18 cellular contexts compared by ENCODE assay signal in the genomic region with DNA sequence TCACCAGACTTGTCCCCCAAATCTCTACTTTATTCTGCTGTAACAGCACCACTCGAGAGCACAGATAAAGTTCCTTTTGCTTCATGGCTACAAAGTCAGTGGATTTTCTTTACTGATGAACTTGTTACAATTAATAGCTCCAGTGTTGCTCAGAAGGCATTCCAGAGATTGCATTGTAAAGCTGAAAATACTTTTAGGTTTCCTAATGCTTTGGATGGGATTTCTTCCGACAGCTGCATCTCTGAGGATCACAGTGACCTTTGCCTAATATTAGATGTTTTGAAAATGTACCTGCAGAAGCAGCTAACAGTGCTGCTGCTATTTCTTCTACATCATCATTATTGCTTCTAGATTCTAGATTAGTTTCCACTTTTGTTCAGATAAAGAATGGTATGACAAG. TPM values are rescaled to one million over a fixed set of nuclear protein-coding genes. Genes with fewer than 3 reads are reported as not detected.
A peak's percentile ranks its signal among the peaks of the same experiment; 100 is the strongest.
DNase-seq lines count a peak whose midpoint lies in the region; ATAC-seq and TF ChIP-seq lines count a peak whose summit lies in the region.
"Had no signal": no experiment of that assay in that cellular context is flagged by ENCODE, and none has a peak within 500 bp of the region (broad histone marks: within the 10 kb centered on the region; RNA-seq: fewer than 3 reads in every experiment).

No MANE protein-coding gene starts in this region.

- H2BK120ac ChIP-seq in trophoblast cell (ENCODE audit: insufficient read depth, low read length, poor library complexity): no peak overlapping the region

- H3K79me2 ChIP-seq in trophoblast cell (ENCODE audit: control insufficient read depth, insufficient read depth, low read length, poor library complexity): no peaks in the 10 kb centered on the region

- ATAC-seq in HG02678 (IDR thresholded peaks at IDR 0.05; ENCODE audit: unreplicated experiment): no peak
- ATAC-seq: CD8-positive, alpha-beta T cell; GM12878; GM23338 had no signal

- H3K79me1 ChIP-seq in trophoblast cell (ENCODE audit: low read length): no peaks in the 10 kb centered on the region

- H4K12ac ChIP-seq in trophoblast cell (ENCODE audit: low read depth, low read length): no peak overlapping the region

- no peak overlapping the region for H3K4me3 ChIP-seq in trophoblast cell (ENCODE audit: low read depth, low read length)
- H3K4me3 ChIP-seq in left ventricle myocardium inferior: no peak overlapping the region
- H3K4me3 ChIP-seq: GM12878, GM23338 had no signal

- H3K18ac ChIP-seq in trophoblast cell (ENCODE audit: low read length): no peak overlapping the region

- H2AFZ ChIP-seq in trophoblast cell (ENCODE audit: insufficient read depth, low read length, poor library complexity): no peak overlapping the region
- H2AFZ ChIP-seq: GM23338 had no signal

- no peak overlapping the region for H3K4ac ChIP-seq in trophoblast cell (ENCODE audit: low read depth, low read length)

- H3K4me2 ChIP-seq in trophoblast cell (ENCODE audit: low read length): no peak overlapping the region
- H3K4me2 ChIP-seq: GM23338 had no signal

- H3K36me3 ChIP-seq in trophoblast cell (ENCODE audit: control insufficient read depth in 1 of 2, insufficient read depth in 2 of 2, low read length in 2 of 2) (peaks cover 0 to 2% of the 10 kb centered on the region in 2 experiments), left ventricle myocardium inferior (peaks cover 34% of the 10 kb centered on the region)
- H3K36me3 ChIP-seq: BE2C had no signal

- no peak overlapping the region for H3K9ac ChIP-seq in trophoblast cell (ENCODE audit: low read length)

- H4K91ac ChIP-seq in trophoblast cell (ENCODE audit: low read depth, low read length): no peak overlapping the region

- intact Hi-C loops in left ventricle myocardium inferior (cut with micrococcal nuclease): no loop called here

- H3K9me3 ChIP-seq in trophoblast cell (ENCODE audit: insufficient read depth, low read depth, low read length): no peaks in the 10 kb centered on the region
- H3K9me3 ChIP-seq in left ventricle myocardium inferior (replicated peaks): no peaks in the 10 kb centered on the region
- H3K9me3 ChIP-seq: BE2C had no signal

- no peak overlapping the region for H2BK5ac ChIP-seq in trophoblast cell (ENCODE audit: low read depth, low read length, poor library complexity)

- no peak overlapping the region for H2AK5ac ChIP-seq in trophoblast cell (ENCODE audit: low read length)

- no peak overlapping the region for H2BK12ac ChIP-seq in trophoblast cell (ENCODE audit: low read length)

- DNase-seq in EH (ENCODE audit: low read depth) (peak; percentile 36), LHCN-M2 (ENCODE audit: low read depth) (peak; percentile 35), iris pigment epithelial cell (ENCODE audit: low read depth) (peak; percentile 16), trophoblast cell (peak; percentile 19 to 77), left ventricle myocardium inferior (no peak), NAMALWA (ENCODE audit: low spot score) (no peak), NCI-H2171 (lab: John Stamatoyannopoulos, UW) (no peak)
- DNase-seq: BE2C; CD8-positive, alpha-beta T cell; COR-L47; DMS53; H7 had no signal

- no peak for TF ChIP-seq CTCF in left ventricle myocardium inferior (IDR thresholded peaks at IDR 0.05; ENCODE audit: borderline replicate concordance)

- no peak overlapping the region for H3K14ac ChIP-seq in trophoblast cell (ENCODE audit: low read length)

- no CpG with 5 or more reads among the region's 2 CpGs for WGBS in trophoblast cell (ENCODE audit: extremely low coverage, insufficient coverage, insufficient read length)

- no peak overlapping the region for H3K23ac ChIP-seq in trophoblast cell (ENCODE audit: low read length)

- no peak overlapping the region for H3K27ac ChIP-seq in trophoblast cell (ENCODE audit: low read depth, low read length)
- H3K27ac ChIP-seq in left ventricle myocardium inferior (replicated peaks): no peak overlapping the region
- H3K27ac ChIP-seq: C4-2B had no signal

- H4K8ac ChIP-seq in trophoblast cell (ENCODE audit: low read depth, low read length): no peak overlapping the region

- H3K27me3 ChIP-seq in trophoblast cell (ENCODE audit: insufficient read depth, low read length) (no peaks in the 10 kb centered on the region), left ventricle myocardium inferior (ENCODE audit: low read depth) (no peaks in the 10 kb centered on the region)

- H3K4me1 ChIP-seq in trophoblast cell (ENCODE audit: control insufficient read depth in 1 of 2, insufficient read depth in 2 of 2, low read length in 2 of 2) (no peaks in the 10 kb centered on the region), left ventricle myocardium inferior (no peaks in the 10 kb centered on the region)
- H3K4me1 ChIP-seq: BE2C had no signal

RNA-seq across cellular contexts. Expression of a gene that starts 58.8 kb away (rescaled TPM):
- total RNA-seq in LHCN-M2 (2014; rRNA removed) (62.6 and 65.9 TPM in 2 replicates), left ventricle myocardium inferior (not detected)
- 47.1 TPM for polyA plus RNA-seq in LHCN-M2 (2012)
- polyA plus RNA-seq in trophoblast cell (2013): 1.6 and 1.8 TPM in 2 replicates
- total RNA-seq: G401, GM12878, HT1080 had no signal
- polyA plus RNA-seq: GM12878 had no signal

Comparison
In these comparisons a context has a peak if more than half of its experiments do, and no peak if none do; other contexts are left out.
1. DNase-seq: peak in EH (single experiment), LHCN-M2 (single experiment), iris pigment epithelial cell (single experiment) and trophoblast cell (2 of 2); none in left ventricle myocardium inferior (single experiment), NAMALWA (single experiment) and NCI-H2171 (single experiment).
2. RNA of a gene that starts 58.8 kb away (total RNA-seq): 62.6 to 65.9 TPM in LHCN-M2; not detected in left ventricle myocardium inferior (single experiment); every median in the first group is over 10 times any median in the second.